21 cellular contexts compared by ENCODE assay signal in the genomic region with DNA sequence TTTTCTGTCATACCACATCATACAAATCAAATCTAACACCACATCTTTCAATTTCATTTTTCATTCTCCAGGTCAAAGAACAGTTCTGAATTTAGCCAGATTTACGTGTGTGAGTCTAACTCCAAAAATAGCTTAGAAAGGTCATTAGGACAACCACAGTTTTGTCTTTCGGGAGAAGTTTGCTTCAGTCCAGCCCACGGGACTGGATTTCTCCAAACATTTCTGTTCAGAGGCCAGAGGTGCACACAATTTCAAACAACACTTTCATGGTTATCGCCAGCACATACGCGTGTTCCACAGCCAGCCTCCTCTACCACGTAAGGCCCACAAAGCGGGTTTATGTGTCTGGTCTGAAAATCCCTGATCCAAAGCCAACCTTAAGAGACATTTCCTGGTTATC.
DNase-seq lines count a peak whose midpoint lies in the region; ATAC-seq and TF ChIP-seq lines count a peak whose summit lies in the region.
"Had no signal": no experiment of that assay in that cellular context is flagged by ENCODE, and none has a peak within 500 bp of the region (broad histone marks: within the 10 kb centered on the region; RNA-seq: fewer than 3 reads in every experiment).

No MANE protein-coding gene starts in this region.

- ATAC-seq in HG02610 (IDR thresholded peaks at IDR 0.05; ENCODE audit: unreplicated experiment) (peak; percentile 43), GM18873 (IDR thresholded peaks at IDR 0.05; ENCODE audit: low FRiP score, unreplicated experiment) (no peak), GM18907 (IDR thresholded peaks at IDR 0.05; ENCODE audit: unreplicated experiment) (no peak)
- ATAC-seq: left lung; natural killer cell; stimulated activated naive CD8-positive, alpha-beta T cell treated with anti-CD3 and anti-CD28 coated beads, Interleukin-15, amount 100 ng/mL, for 72 hours had no signal

- DNase-seq in amniotic epithelial cell (ENCODE audit: low read depth) = peak; percentile 53
- peak; percentile 97 for DNase-seq in fibroblast of villous mesenchyme (ENCODE audit: low read depth)
- peak; percentile 47 for DNase-seq in skeletal muscle cell (ENCODE audit: low read depth)
- no peak for DNase-seq in DMS114 treated with DMSO at 0.1 percent for 48 hours (lab: John Stamatoyannopoulos, UW; ENCODE audit: unreplicated experiment)
- no peak for DNase-seq in ureter (ENCODE audit: low spot score)
- DNase-seq: activated CD4-positive, alpha-beta T cell treated with anti-CD3 and anti-CD28 coated beads for 1 hour; activated CD8-positive, alpha-beta memory T cell treated with anti-CD3 and anti-CD28 coated beads, Interleukin-2, amount 50 U/mL, for 48 hours; activated naive CD4-positive, alpha-beta T cell; AML-193; GF-D8; H9; natural killer cell; NCI-H1436 treated with DMSO at 0.1 percent for 48 hours; NCI-H226; Right ventricle myocardium superior; stimulated activated naive CD8-positive, alpha-beta T cell treated with anti-CD3 and anti-CD28 coated beads, Interleukin-15, amount 100 ng/mL, for 72 hours; T-helper 2 cell had no signal

- TF ChIP-seq CTCF in fibroblast of villous mesenchyme (IDR thresholded peaks at IDR 0.05; ENCODE audit: insufficient read depth, low read depth, low read length) = no peak

- H3K4me3 ChIP-seq in fibroblast of villous mesenchyme (ENCODE audit: low read depth, low read length) (peak overlapping the region; percentile 14), skeletal muscle cell (ENCODE audit: low read depth, low read length) (no peak overlapping the region)
- H3K4me3 ChIP-seq: left lung had no signal

Comparison
In these comparisons a context has a peak if more than half of its experiments do, and no peak if none do; other contexts are left out.
1. DNase-seq: peak in amniotic epithelial cell (single experiment), fibroblast of villous mesenchyme (single experiment) and skeletal muscle cell (single experiment); none in DMS114 treated with DMSO at 0.1 percent for 48 hours (single experiment) and ureter (single experiment).